Comparison of ENCODE assay signal across 8 cellular contexts in the genomic region with DNA sequence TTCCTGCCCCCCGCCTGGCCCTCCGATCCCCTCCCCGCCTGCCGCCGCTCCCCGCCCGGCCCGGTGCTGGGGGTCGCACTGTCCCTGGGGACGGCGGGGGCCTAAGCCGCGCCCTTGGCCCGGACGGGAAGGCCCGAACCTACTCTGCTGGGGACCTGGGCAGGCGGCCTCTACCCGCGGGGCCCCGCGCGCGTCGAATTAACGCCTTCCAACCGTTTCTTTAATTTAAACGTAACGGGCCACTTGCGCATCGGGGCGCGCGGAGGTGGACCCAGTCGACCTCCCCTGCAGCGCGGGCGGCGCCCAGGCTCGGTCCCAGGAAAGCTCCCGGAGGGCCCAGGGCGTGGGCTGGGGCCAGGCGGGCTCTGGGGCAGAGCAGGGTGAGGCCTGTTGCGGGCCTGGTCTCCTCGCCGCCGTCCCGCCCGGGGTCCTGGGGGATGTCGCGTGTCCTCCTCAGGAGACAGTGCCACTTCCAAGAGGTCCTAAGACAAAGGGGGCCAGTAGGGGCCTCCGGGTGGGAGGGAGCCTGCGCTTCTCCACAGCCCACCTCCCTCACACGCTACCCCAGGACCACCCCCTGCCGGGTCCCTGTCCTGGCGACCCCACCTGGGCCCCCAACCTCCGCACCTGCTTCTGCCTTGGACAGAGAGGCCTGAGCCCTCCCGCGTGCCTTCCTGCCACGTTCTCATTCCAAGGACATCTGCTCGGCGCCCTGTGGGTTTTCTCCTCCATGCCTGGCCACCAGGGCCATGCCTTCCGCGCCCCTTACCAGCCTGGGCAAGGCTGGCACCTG. TPM values are rescaled to one million over a fixed set of nuclear protein-coding genes. Genes with fewer than 3 reads are reported as not detected.
DNase-seq lines count a peak whose midpoint lies in the region; ATAC-seq and TF ChIP-seq lines count a peak whose summit lies in the region.

No MANE protein-coding gene starts in this region.

- H3K9me3 ChIP-seq in BLaER1 (no peaks in the 10 kb centered on the region), endocrine pancreas (ENCODE audit: control insufficient read depth, low read length) (no peaks in the 10 kb centered on the region), osteoblast (ENCODE audit: low read depth, low read length) (no peaks in the 10 kb centered on the region)

- ATAC-seq in HG02642 (IDR thresholded peaks at IDR 0.05; ENCODE audit: poor library complexity, unreplicated experiment) (peak; percentile 18), HG03439 (IDR thresholded peaks at IDR 0.05; ENCODE audit: unreplicated experiment) (no peak)

- H3K4me2 ChIP-seq in BLaER1 (peak overlapping the region; percentile 40; the same call in 1 of the 2 replicates), osteoblast (ENCODE audit: insufficient read depth, low read length) (peak overlapping the region; percentile 39)

- no peak overlapping the region for H2AFZ ChIP-seq in osteoblast (ENCODE audit: low read length)

- no peak overlapping the region for H3K9ac ChIP-seq in BLaER1
- H3K9ac ChIP-seq in endocrine pancreas (ENCODE audit: control insufficient read depth, insufficient read depth, low read length): peak overlapping the region; percentile 30

- H3K79me2 ChIP-seq in osteoblast (ENCODE audit: insufficient read depth, low read length): no peaks in the 10 kb centered on the region

- no peak for DNase-seq in osteoblast (ENCODE audit: insufficient read length, low spot score, missing footprints)
- no peak for DNase-seq in MV-4-11 (lab: John Stamatoyannopoulos, UW)
- no peak for DNase-seq in NCI-H1092 treated with DMSO at 0.1 percent for 48 hours (lab: John Stamatoyannopoulos, UW)
- no peak for DNase-seq in KG1 (lab: John Stamatoyannopoulos, UW)

- TF ChIP-seq CTCF in osteoblast (IDR thresholded peaks at IDR 0.05; ENCODE audit: extremely low read depth, low read depth, low read length): no peak

- no peak overlapping the region for H3K27ac ChIP-seq in BLaER1
- H3K27ac ChIP-seq in osteoblast (ENCODE audit: low read depth, low read length): no peak overlapping the region

- H3K27me3 ChIP-seq in BLaER1 (peaks cover 31% of the 10 kb centered on the region), endocrine pancreas (ENCODE audit: control insufficient read depth, insufficient read depth, low read length) (no peaks in the 10 kb centered on the region), osteoblast (ENCODE audit: insufficient read depth, low read length) (peaks cover 29% of the 10 kb centered on the region)

- no peaks in the 10 kb centered on the region for H4K20me1 ChIP-seq in BLaER1
- H4K20me1 ChIP-seq in osteoblast (ENCODE audit: insufficient read depth, low read length): no peaks in the 10 kb centered on the region

- no peaks in the 10 kb centered on the region for H3K4me1 ChIP-seq in BLaER1
- H3K4me1 ChIP-seq in endocrine pancreas (ENCODE audit: control insufficient read depth, insufficient read depth, low read length): peaks cover 2% of the 10 kb centered on the region
- H3K4me1 ChIP-seq in osteoblast (ENCODE audit: insufficient read depth, low read length): no peaks in the 10 kb centered on the region

- H3K4me3 ChIP-seq in BLaER1 (no peak overlapping the region), endocrine pancreas (ENCODE audit: control insufficient read depth, insufficient read depth, low read length) (no peak overlapping the region), osteoblast (ENCODE audit: insufficient read depth, low read length) (peak overlapping the region; percentile 53)

- H3K36me3 ChIP-seq in BLaER1 (no peaks in the 10 kb centered on the region), endocrine pancreas (ENCODE audit: control insufficient read depth, insufficient read depth, low read length) (no peaks in the 10 kb centered on the region), osteoblast (ENCODE audit: insufficient read depth, low read length) (no peaks in the 10 kb centered on the region)

RNA-seq across cellular contexts. Expression of a gene that starts 0.7 kb away (rescaled TPM):
- total RNA-seq in osteoblast: 0.36 and 0.88 TPM in 2 replicates
